In the genomic region with DNA sequence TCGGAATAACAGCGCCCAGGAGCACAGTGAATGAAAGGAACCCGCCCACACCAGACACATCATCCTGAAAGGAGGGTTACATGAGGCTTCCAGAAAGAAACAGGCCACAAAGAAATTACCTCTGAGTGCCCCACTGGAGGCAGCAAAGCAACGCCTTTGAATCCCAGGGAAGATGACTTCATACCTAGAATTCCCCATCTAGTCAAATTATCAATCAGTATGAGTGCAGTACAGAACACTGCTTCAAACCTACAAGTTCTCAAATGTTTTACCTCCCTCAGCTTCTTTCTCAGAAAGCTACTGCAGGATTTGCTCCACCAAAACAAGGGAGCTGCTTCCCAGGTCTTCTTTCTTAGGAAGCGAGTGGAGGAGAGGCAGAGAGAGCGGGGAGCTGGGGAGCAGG, we compare ENCODE assay signal across 8 cellular contexts.
DNase-seq lines count a peak whose midpoint lies in the region; ATAC-seq and TF ChIP-seq lines count a peak whose summit lies in the region.

No MANE protein-coding gene starts in this region.

- H3K27me3 Mint-ChIP-seq in T-helper 1 cell treated with Interleukin-12 subunit alpha and Interleukin-12 subunit beta and Interleukin-4 antibody, amounts not matched to agents 30 μg/mL and 1 μg/mL, for 36 hours (ENCODE audit: low read depth) = no peaks in the 10 kb centered on the region

- peaks cover 74% of the 10 kb centered on the region for H3K36me3 Mint-ChIP-seq in T-helper 1 cell treated with Interleukin-12 subunit alpha and Interleukin-12 subunit beta and Interleukin-4 antibody, amounts not matched to agents 30 μg/mL and 1 μg/mL, for 36 hours (ENCODE audit: low read depth)

- POLR2A ChIA-PET in GM10248 (lab: Yijun Ruan, JAX) = interaction anchor here (1.5 kb wide), 1 partner anchor 17 kb away, joined by 3 read pairs; no protein-coding TSS in a partner anchor

- no peak for ATAC-seq in heart right ventricle

- CTCF ChIA-PET in GM10248 (lab: Yijun Ruan, JAX) = interaction anchor here (0.7 to 2.0 kb wide), 15 partner anchors 8 to 182 kb away, joined by 3 to 14 read pairs (median 4); no protein-coding TSS in a partner anchor

- peaks cover 0 to 13% (median 0%) of the 10 kb centered on the region in 11 donors for H3K9me3 ChIP-seq in heart right ventricle

- peak overlapping the region; percentile 76 for H3K4me3 Mint-ChIP-seq in T-helper 1 cell treated with Interleukin-12 subunit alpha and Interleukin-12 subunit beta and Interleukin-4 antibody, amounts not matched to agents 30 μg/mL and 1 μg/mL, for 36 hours

- H3K36me3 ChIP-seq in H7 (replicated peaks; ENCODE audit: control insufficient read depth, insufficient read depth, low read length) (no peaks in the 10 kb centered on the region), heart right ventricle (peaks cover 0 to 27% (median 0%) of the 10 kb centered on the region in 9 donors)

- H3K27ac ChIP-seq in heart right ventricle = no peak overlapping the region

- DNase-seq in GM10248 (ENCODE audit: extremely low spot score) (peak; percentile 80), H7 (peak; percentile 81), glomerular visceral epithelial cell (ENCODE audit: extremely low spot score) (peak; percentile 31), amygdala (lab: John Stamatoyannopoulos, UW) (no peak), heart right ventricle (no peak), NCI-H82 (lab: John Stamatoyannopoulos, UW) (no peak), AML-193 (lab: John Stamatoyannopoulos, UW) (no peak)

- H3K27me3 ChIP-seq in H7 (ENCODE audit: control insufficient read depth, insufficient read depth, low read length) (no peaks in the 10 kb centered on the region), heart right ventricle (no peaks in the 10 kb centered on the region)

- peak overlapping the region; percentile 96 for H3K27ac Mint-ChIP-seq in T-helper 1 cell treated with Interleukin-12 subunit alpha and Interleukin-12 subunit beta and Interleukin-4 antibody, amounts not matched to agents 30 μg/mL and 1 μg/mL, for 36 hours

- H3K4me1 Mint-ChIP-seq in T-helper 1 cell treated with Interleukin-12 subunit alpha and Interleukin-12 subunit beta and Interleukin-4 antibody, amounts not matched to agents 30 μg/mL and 1 μg/mL, for 36 hours (ENCODE audit: low read depth) = peaks cover 91% of the 10 kb centered on the region

- intact Hi-C loops in heart right ventricle (cut with DNase I) = no loop called here

- H3K4me3 ChIP-seq in H7 (ENCODE audit: insufficient read depth, low read depth, low read length) (no peak overlapping the region), heart right ventricle (no peak overlapping the region)

- peaks cover 5% of the 10 kb centered on the region for H3K9me3 Mint-ChIP-seq in T-helper 1 cell treated with Interleukin-12 subunit alpha and Interleukin-12 subunit beta and Interleukin-4 antibody, amounts not matched to agents 30 μg/mL and 1 μg/mL, for 36 hours

- TF ChIP-seq CTCF in GM10248 (IDR thresholded peaks at IDR 0.05; ENCODE audit: control extremely low read depth, extremely low read depth, low read depth, missing control alignments) (peak; percentile 14), heart right ventricle (IDR thresholded peaks at IDR 0.05) (no peak)

- WGBS in heart right ventricle, 2 donors = 94% methylated on average over 6 of the region's 6 CpGs

- H3K4me1 ChIP-seq in heart right ventricle = peaks cover 0 to 71% (median 14%) of the 10 kb centered on the region in 9 donors

Comparison
In these comparisons a context has a peak if more than half of its experiments do, and no peak if none do; other contexts are left out.
1. DNase-seq: peak in GM10248 (single experiment), H7 (single experiment) and glomerular visceral epithelial cell (single experiment); none in amygdala (0 of 56), heart right ventricle (0 of 2), NCI-H82 (single experiment) and AML-193 (0 of 2).